In the genomic region with DNA sequence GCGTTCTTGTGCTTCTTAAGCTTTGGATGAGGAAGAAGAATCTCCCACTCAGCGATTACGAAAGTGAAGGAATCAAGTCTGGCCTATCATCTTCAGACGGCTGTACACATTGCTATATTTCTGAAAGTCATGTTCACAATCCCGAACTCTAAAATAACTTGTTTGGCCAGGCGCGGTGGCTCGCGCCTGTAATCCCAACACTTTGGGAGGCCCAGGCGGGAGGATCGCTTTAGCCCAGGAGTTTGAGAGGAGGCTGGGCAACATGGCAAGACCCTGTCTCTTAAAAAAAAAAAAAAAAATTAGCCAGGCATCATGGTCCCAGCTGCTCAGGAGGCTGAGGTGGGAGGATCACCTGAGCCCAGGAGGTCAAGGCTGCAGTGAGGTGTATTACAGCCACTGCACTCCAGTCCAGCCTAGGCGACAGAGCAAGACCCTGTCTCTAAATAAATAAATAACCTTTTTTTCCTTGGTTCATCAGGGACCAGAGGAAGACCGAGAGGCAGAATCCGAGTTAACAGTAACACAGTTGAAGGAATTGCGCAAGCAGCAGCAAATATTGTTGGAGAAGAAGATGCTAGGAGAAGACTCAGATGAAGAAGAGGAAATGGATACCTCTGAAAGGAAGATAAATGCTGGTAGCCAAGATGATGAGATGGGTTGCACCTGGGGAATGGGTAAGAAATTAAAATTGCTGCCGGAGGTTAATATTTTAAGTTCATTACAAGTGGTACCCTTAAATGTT, we compare ENCODE assay signal across 9 cellular contexts. TPM values are rescaled to one million over a fixed set of nuclear protein-coding genes. Genes with fewer than 3 reads are reported as not detected.
A peak's percentile ranks its signal among the peaks of the same experiment; 100 is the strongest.
DNase-seq lines count a peak whose midpoint lies in the region; ATAC-seq and TF ChIP-seq lines count a peak whose summit lies in the region.
"Had no signal": no experiment of that assay in that cellular context is flagged by ENCODE, and none has a peak within 500 bp of the region (broad histone marks: within the 10 kb centered on the region; RNA-seq: fewer than 3 reads in every experiment).

No MANE protein-coding gene starts in this region.

- no peak overlapping the region for H3K27ac Mint-ChIP-seq in activated naive CD4-positive, alpha-beta T cell treated with anti-CD3 and anti-CD28 coated beads, Interleukin-2, amount 50 U/mL, for 24 hours
- H3K27ac Mint-ChIP-seq in type B pancreatic cell, result peak overlapping the region; percentile 18

- H3K4me3 ChIP-seq in ascending aorta, result peak overlapping the region; percentile 82 to 95
- H3K4me3 ChIP-seq in lower lobe of right lung, result peak overlapping the region; percentile 84

- H3K4me1 ChIP-seq in ascending aorta, result peaks cover 14 to 22% of the 10 kb centered on the region in 2 donors
- peaks cover 32% of the 10 kb centered on the region for H3K4me1 ChIP-seq in lower lobe of right lung

- H3K27ac ChIP-seq in ascending aorta (no peak overlapping the region), lower lobe of right lung (no peak overlapping the region)

- H3K36me3 ChIP-seq in ascending aorta (peaks cover 46 to 49% of the 10 kb centered on the region in 2 donors), lower lobe of right lung (peaks cover 58% of the 10 kb centered on the region)

- no peak for DNase-seq in activated naive CD4-positive, alpha-beta T cell treated with anti-CD3 and anti-CD28 coated beads, Interleukin-2, amount 50 U/mL, for 16 hours
- DNase-seq in ascending aorta (ENCODE audit: low spot score in 2 of 2) (no peak), lower lobe of right lung (no peak), type B pancreatic cell (ENCODE audit: extremely low spot score, unreplicated experiment) (no peak), COR-L47 (lab: John Stamatoyannopoulos, UW) (no peak), HT-29 (ENCODE audit: low spot score) (no peak)
- no peak for DNase-seq in stimulated activated CD4-positive, alpha-beta T cell treated with anti-CD3 and anti-CD28 coated beads, Interleukin-4, amount 100 ng/mL, for 1 hour
- DNase-seq: NCI-H1436 treated with DMSO at 0.1 percent for 48 hours had no signal

- H3K4me1 Mint-ChIP-seq in activated naive CD4-positive, alpha-beta T cell treated with anti-CD3 and anti-CD28 coated beads, Interleukin-2, amount 50 U/mL, for 24 hours, result peaks cover 58% of the 10 kb centered on the region
- peaks cover 16% of the 10 kb centered on the region for H3K4me1 Mint-ChIP-seq in type B pancreatic cell (ENCODE audit: unreplicated experiment)

- H3K27me3 ChIP-seq in ascending aorta (no peaks in the 10 kb centered on the region), lower lobe of right lung (ENCODE audit: low read depth) (no peaks in the 10 kb centered on the region)

- ATAC-seq in lower lobe of right lung, result no peak

- intact Hi-C loops in ascending aorta (cut with DNase I) (no loop called here), lower lobe of right lung (cut with DNase I) (no loop called here)

- H3K4me3 Mint-ChIP-seq in activated naive CD4-positive, alpha-beta T cell treated with anti-CD3 and anti-CD28 coated beads, Interleukin-2, amount 50 U/mL, for 24 hours, result peak overlapping the region; percentile 98
- H3K4me3 Mint-ChIP-seq in type B pancreatic cell, result peak overlapping the region; percentile 100

- TF ChIP-seq CTCF in ascending aorta (IDR thresholded peaks at IDR 0.05) (no peak), lower lobe of right lung (IDR thresholded peaks at IDR 0.05) (no peak), type B pancreatic cell (conservative IDR thresholded peaks at IDR 0.05) (no peak)

- H3K9me3 Mint-ChIP-seq in activated naive CD4-positive, alpha-beta T cell treated with anti-CD3 and anti-CD28 coated beads, Interleukin-2, amount 50 U/mL, for 24 hours, result no peaks in the 10 kb centered on the region
- no peaks in the 10 kb centered on the region for H3K9me3 Mint-ChIP-seq in type B pancreatic cell

- H3K27me3 Mint-ChIP-seq in activated naive CD4-positive, alpha-beta T cell treated with anti-CD3 and anti-CD28 coated beads, Interleukin-2, amount 50 U/mL, for 24 hours, result no peaks in the 10 kb centered on the region
- H3K27me3 Mint-ChIP-seq in type B pancreatic cell, result no peaks in the 10 kb centered on the region

- H3K9me3 ChIP-seq in ascending aorta, result no peaks in the 10 kb centered on the region
- H3K9me3 ChIP-seq in lower lobe of right lung, result no peaks in the 10 kb centered on the region

- peaks cover 13% of the 10 kb centered on the region for H3K36me3 Mint-ChIP-seq in activated naive CD4-positive, alpha-beta T cell treated with anti-CD3 and anti-CD28 coated beads, Interleukin-2, amount 50 U/mL, for 24 hours
- peaks cover 6% of the 10 kb centered on the region for H3K36me3 Mint-ChIP-seq in type B pancreatic cell

RNA-seq across cellular contexts. Expression of a gene that starts 1.1 kb away (rescaled TPM):
- 26.8 TPM for total RNA-seq in ascending aorta
- 19.6 TPM for total RNA-seq in lower lobe of right lung
- 17.7 and 20.7 TPM in 2 replicates for total RNA-seq in type B pancreatic cell (ENCODE audit: low replicate concordance)
- total RNA-seq in HT-29 (2014; rRNA removed; shearing (Covaris generic)), result 20.9 and 22.2 TPM in 2 replicates

RNA-seq across cellular contexts. Expression of a gene that starts 1.4 kb away (rescaled TPM):
- total RNA-seq in ascending aorta (6.1 TPM), lower lobe of right lung (29.6 TPM), type B pancreatic cell (ENCODE audit: low replicate concordance) (31.4 and 39.8 TPM in 2 replicates)
- total RNA-seq in HT-29 (2014; rRNA removed; shearing (Covaris generic)), result 21.4 and 22.9 TPM in 2 replicates

RNA-seq across cellular contexts. Expression of a gene that starts 35.9 kb away (rescaled TPM):
- total RNA-seq in ascending aorta, result 13.1 TPM
- 21.9 TPM for total RNA-seq in lower lobe of right lung
- total RNA-seq in type B pancreatic cell (ENCODE audit: low replicate concordance), result 32.5 and 39.0 TPM in 2 replicates
- total RNA-seq in HT-29 (2014; rRNA removed; shearing (Covaris generic)), result 22.2 and 24.0 TPM in 2 replicates

RNA-seq across cellular contexts. Expression of a gene that starts 36.0 kb away (rescaled TPM):
- total RNA-seq in ascending aorta (8.0 TPM), lower lobe of right lung (5.9 TPM), type B pancreatic cell (ENCODE audit: low replicate concordance) (5.5 and 5.6 TPM in 2 replicates)
- 0.99 and 3.7 TPM in 2 replicates for total RNA-seq in HT-29 (2014; rRNA removed; shearing (Covaris generic))
